Comparison of ENCODE assay signal across 20 cellular contexts in the genomic region with DNA sequence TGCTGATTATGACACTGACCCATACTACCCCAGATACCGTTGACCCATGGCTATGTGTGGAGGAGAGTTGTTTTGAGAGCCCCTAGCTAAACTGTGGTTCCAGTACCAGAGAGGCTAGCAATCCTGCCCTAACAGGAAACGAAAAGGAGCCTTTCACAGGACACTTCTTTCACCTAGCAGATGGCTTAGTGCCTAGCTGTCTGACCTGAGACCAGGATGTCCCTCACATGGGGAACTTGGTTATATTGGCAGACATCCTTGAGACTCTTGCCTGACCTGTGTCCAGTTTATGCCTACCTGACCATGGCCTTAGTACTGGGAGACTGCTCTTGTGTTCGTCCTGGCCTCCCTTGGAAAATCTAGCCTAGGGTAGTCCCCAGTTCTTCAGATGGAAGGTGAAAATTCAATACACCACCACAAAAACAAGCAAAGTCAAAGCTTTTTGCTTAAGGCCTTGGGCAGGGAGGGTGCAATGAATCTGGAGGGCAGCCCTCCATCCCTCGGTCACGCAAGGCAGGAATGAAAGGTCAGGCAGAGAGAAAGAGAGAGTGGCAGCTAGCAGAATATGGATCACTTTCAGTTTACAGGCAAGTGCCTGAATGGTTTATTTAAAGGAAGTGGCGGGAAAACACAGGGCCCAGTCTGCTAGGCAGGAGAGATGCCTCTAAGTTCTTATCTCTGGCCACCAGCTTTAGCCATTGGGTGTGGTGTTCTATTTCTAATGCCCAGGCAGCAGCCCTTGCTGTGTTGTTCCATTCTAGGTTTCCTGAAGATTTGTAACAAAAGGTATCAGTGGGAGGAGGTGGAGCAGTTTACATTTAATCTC. TPM values are rescaled to one million over a fixed set of nuclear protein-coding genes. Genes with fewer than 3 reads are reported as not detected.
"Had no signal": no experiment of that assay in that cellular context is flagged by ENCODE, and none has a peak within 500 bp of the region (broad histone marks: within the 10 kb centered on the region; RNA-seq: fewer than 3 reads in every experiment).

No MANE protein-coding gene starts in this region.

- H3K4me1 ChIP-seq: colonic mucosa, gastrocnemius medialis, heart left ventricle, parathyroid adenoma, right lobe of liver had no signal

- H3K36me3 ChIP-seq: colonic mucosa, gastrocnemius medialis, heart left ventricle, right lobe of liver had no signal

- H3K4me3 ChIP-seq: colonic mucosa, gastrocnemius medialis, heart left ventricle, right lobe of liver, smooth muscle cell had no signal

- H3K9me3 ChIP-seq: colonic mucosa, gastrocnemius medialis, heart left ventricle, right lobe of liver had no signal

- H3K27me3 ChIP-seq: colonic mucosa, gastrocnemius medialis, heart left ventricle, right lobe of liver had no signal

- H3K9ac ChIP-seq: parathyroid adenoma had no signal

- H3K4me2 ChIP-seq: smooth muscle cell had no signal

- H3K27me3 Mint-ChIP-seq: brain had no signal

- ATAC-seq: activated CD8-positive, alpha-beta T cell treated with anti-CD3 and anti-CD28 coated beads, Interleukin-2, amount 10 ng/mL, durations not matched to agents 7 days and 5 days; activated T-cell treated with anti-CD3 and anti-CD28 coated beads, Interleukin-2, amount 50 U/mL, for 4 hours; esophagus mucosa; gastrocnemius medialis; heart left ventricle; naive thymus-derived CD8-positive, alpha-beta T cell; right lobe of liver; stimulated activated naive CD8-positive, alpha-beta T cell treated with anti-CD3 and anti-CD28 coated beads, Interleukin-15, amount 100 ng/mL, for 72 hours had no signal

- H3K4me3 Mint-ChIP-seq: activated CD4-positive, alpha-beta T cell treated with anti-CD3 and anti-CD28 coated beads, Interleukin-2, amount 10 ng/mL, durations not matched to agents 24 days and 14 days; activated CD8-positive, alpha-beta T cell treated with anti-CD3 and anti-CD28 coated beads, Interleukin-2, amount 10 ng/mL, durations not matched to agents 7 days and 5 days; activated naive CD4-positive, alpha-beta T cell treated with anti-CD3 and anti-CD28 coated beads for 36 hours; activated T-cell treated with anti-CD3 and anti-CD28 coated beads, Interleukin-2, amount 50 U/mL, for 4 hours; brain; naive thymus-derived CD8-positive, alpha-beta T cell; stimulated activated naive CD8-positive, alpha-beta T cell treated with anti-CD3 and anti-CD28 coated beads, Interleukin-15, amount 100 ng/mL, for 72 hours had no signal

- H3K27ac ChIP-seq: colonic mucosa, gastrocnemius medialis, heart left ventricle, parathyroid adenoma, right lobe of liver had no signal

- H3K79me2 ChIP-seq: parathyroid adenoma had no signal

- H2AFZ ChIP-seq: parathyroid adenoma had no signal

- DNase-seq: activated CD4-positive, alpha-beta T cell treated with anti-CD3 and anti-CD28 coated beads, Interleukin-2, amount 10 ng/mL, durations not matched to agents 24 days and 14 days; activated CD8-positive, alpha-beta T cell treated with anti-CD3 and anti-CD28 coated beads, Interleukin-2, amount 10 ng/mL, durations not matched to agents 7 days and 5 days; activated naive CD4-positive, alpha-beta T cell treated with anti-CD3 and anti-CD28 coated beads for 36 hours; activated T-cell treated with anti-CD3 and anti-CD28 coated beads, Interleukin-2, amount 50 U/mL, for 4 hours; anterior cingulate cortex; central memory CD4-positive, alpha-beta T cell; colonic mucosa; gastrocnemius medialis; heart left ventricle; mesendoderm; naive thymus-derived CD8-positive, alpha-beta T cell; right lobe of liver; stimulated activated CD4-positive, alpha-beta T cell treated with anti-CD3 and anti-CD28 coated beads, Interleukin-4, amount 100 ng/mL, for 1 hour; stimulated activated naive CD8-positive, alpha-beta T cell treated with anti-CD3 and anti-CD28 coated beads, Interleukin-15, amount 100 ng/mL, for 72 hours; trophoblast cell had no signal

- H3K9me3 Mint-ChIP-seq: activated CD4-positive, alpha-beta T cell treated with anti-CD3 and anti-CD28 coated beads, Interleukin-2, amount 10 ng/mL, durations not matched to agents 24 days and 14 days; activated naive CD4-positive, alpha-beta T cell treated with anti-CD3 and anti-CD28 coated beads for 36 hours; activated T-cell treated with anti-CD3 and anti-CD28 coated beads, Interleukin-2, amount 50 U/mL, for 4 hours; brain; naive thymus-derived CD8-positive, alpha-beta T cell; stimulated activated naive CD8-positive, alpha-beta T cell treated with anti-CD3 and anti-CD28 coated beads, Interleukin-15, amount 100 ng/mL, for 72 hours had no signal

- H3K27ac Mint-ChIP-seq: activated CD4-positive, alpha-beta T cell treated with anti-CD3 and anti-CD28 coated beads, Interleukin-2, amount 10 ng/mL, durations not matched to agents 24 days and 14 days; activated CD8-positive, alpha-beta T cell treated with anti-CD3 and anti-CD28 coated beads, Interleukin-2, amount 10 ng/mL, durations not matched to agents 7 days and 5 days; activated naive CD4-positive, alpha-beta T cell treated with anti-CD3 and anti-CD28 coated beads for 36 hours; naive thymus-derived CD8-positive, alpha-beta T cell; stimulated activated naive CD8-positive, alpha-beta T cell treated with anti-CD3 and anti-CD28 coated beads, Interleukin-15, amount 100 ng/mL, for 72 hours had no signal

- H3K4me1 Mint-ChIP-seq: activated CD4-positive, alpha-beta T cell treated with anti-CD3 and anti-CD28 coated beads, Interleukin-2, amount 10 ng/mL, durations not matched to agents 24 days and 14 days; naive thymus-derived CD8-positive, alpha-beta T cell; stimulated activated naive CD8-positive, alpha-beta T cell treated with anti-CD3 and anti-CD28 coated beads, Interleukin-15, amount 100 ng/mL, for 72 hours had no signal

- H3K36me3 Mint-ChIP-seq: brain; naive thymus-derived CD8-positive, alpha-beta T cell had no signal

RNA-seq across cellular contexts. Expression of a gene that starts 16.4 kb away (rescaled TPM):
- total RNA-seq: activated CD4-positive, alpha-beta T cell treated with anti-CD3 and anti-CD28 coated beads, Interleukin-2, amount 10 ng/mL, durations not matched to agents 24 days and 14 days; activated CD8-positive, alpha-beta T cell treated with anti-CD3 and anti-CD28 coated beads, Interleukin-2, amount 10 ng/mL, durations not matched to agents 7 days and 5 days; activated naive CD4-positive, alpha-beta T cell treated with anti-CD3 and anti-CD28 coated beads for 36 hours; esophagus mucosa had no signal
- polyA plus RNA-seq: naive thymus-derived CD8-positive, alpha-beta T cell had no signal

RNA-seq across cellular contexts. Expression of a gene that starts 34.9 kb away (rescaled TPM):
- total RNA-seq: activated CD8-positive, alpha-beta T cell treated with anti-CD3 and anti-CD28 coated beads, Interleukin-2, amount 10 ng/mL, durations not matched to agents 7 days and 5 days; activated naive CD4-positive, alpha-beta T cell treated with anti-CD3 and anti-CD28 coated beads for 36 hours; naive thymus-derived CD8-positive, alpha-beta T cell; T-helper 2 cell treated with Interferon-gamma antibody and Interleukin-4, amounts not matched to agents 100 ng/mL and 5 ng/mL, for 36 hours had no signal
- polyA plus RNA-seq: naive thymus-derived CD8-positive, alpha-beta T cell had no signal
